Comparison of ENCODE assay signal across 19 cellular contexts in the genomic region with DNA sequence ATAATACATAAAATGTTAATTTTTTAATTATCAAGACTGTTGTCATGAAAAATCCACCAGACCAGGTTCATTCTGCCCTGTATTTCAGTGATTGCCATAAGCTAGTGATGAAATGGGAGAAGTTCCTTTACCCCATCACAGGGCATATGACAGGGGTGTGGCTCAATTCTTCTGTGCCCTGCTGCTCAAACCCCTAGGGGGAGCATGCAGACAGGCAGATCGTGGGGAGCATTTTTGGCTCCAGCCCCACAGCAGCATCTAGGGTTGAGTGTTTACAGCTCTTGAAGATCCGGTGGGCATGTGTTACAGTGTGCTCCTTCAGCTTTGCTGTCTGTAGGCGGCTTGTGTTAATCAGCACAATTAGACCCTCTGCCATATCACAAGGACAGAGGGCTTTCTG.
DNase-seq lines count a peak whose midpoint lies in the region; ATAC-seq and TF ChIP-seq lines count a peak whose summit lies in the region.
"Had no signal": no experiment of that assay in that cellular context is flagged by ENCODE, and none has a peak within 500 bp of the region (broad histone marks: within the 10 kb centered on the region; RNA-seq: fewer than 3 reads in every experiment).

No MANE protein-coding gene starts in this region.

- peak overlapping the region; percentile 29 for H3K4me2 ChIP-seq in OCI-LY3 (ENCODE audit: low read length)

- no peak overlapping the region for H3K9ac ChIP-seq in OCI-LY3 (ENCODE audit: low read length)

- TF ChIP-seq CTCF in OCI-LY3 (IDR thresholded peaks at IDR 0.05; ENCODE audit: low read depth, low read length) (peak; percentile 64), fibroblast of villous mesenchyme (IDR thresholded peaks at IDR 0.05; ENCODE audit: insufficient read depth, low read depth, low read length) (peak; percentile 7)

- intact Hi-C loops in Right ventricle myocardium superior (cut with DNase I) = no loop called here

- no peaks in the 10 kb centered on the region for H3K9me3 ChIP-seq in OCI-LY3 (ENCODE audit: insufficient read depth, low read length)
- H3K9me3 ChIP-seq: mucosa of descending colon had no signal

- H3K4me1 ChIP-seq in OCI-LY3 (ENCODE audit: low read length) = peaks cover 4% of the 10 kb centered on the region; the same call in 1 of the 2 replicates

- H3K79me2 ChIP-seq in OCI-LY3 (ENCODE audit: low read length) = no peaks in the 10 kb centered on the region

- peak; percentile 43 for ATAC-seq in HG03342 (IDR thresholded peaks at IDR 0.05; ENCODE audit: unreplicated experiment)
- ATAC-seq in Right ventricle myocardium superior (ENCODE audit: poor library complexity) = no peak
- ATAC-seq: activated CD8-positive, alpha-beta memory T cell treated with anti-CD3 and anti-CD28 coated beads, Interleukin-2, amount 10 ng/mL, durations not matched to agents 7 days and 5 days; left lobe of liver; mucosa of descending colon; sciatic nerve had no signal

- H3K4me3 ChIP-seq in OCI-LY3 (ENCODE audit: low read length) = 0 out of 2 replicates have a peak overlapping the region, but pooled peaks have one; percentile 8
- no peak overlapping the region for H3K4me3 ChIP-seq in fibroblast of villous mesenchyme (ENCODE audit: low read depth, low read length)
- H3K4me3 ChIP-seq: mucosa of descending colon had no signal

- H3K27me3 ChIP-seq in OCI-LY3 (ENCODE audit: low read depth, low read length) = no peaks in the 10 kb centered on the region

- no peaks in the 10 kb centered on the region for H3K36me3 ChIP-seq in OCI-LY3 (replicated peaks; ENCODE audit: low read depth, low read length)

- no peaks in the 10 kb centered on the region for H4K20me1 ChIP-seq in OCI-LY3 (ENCODE audit: insufficient read depth, low read length)

- peak overlapping the region; percentile 73; the same call in 1 of the 2 replicates for H2AFZ ChIP-seq in OCI-LY3 (ENCODE audit: low read depth, low read length)

- no peak overlapping the region for H3K27ac ChIP-seq in OCI-LY3 (ENCODE audit: low read length)
- H3K27ac ChIP-seq: HL-60 had no signal

- peak; percentile 19 for DNase-seq in NCI-H82 (lab: John Stamatoyannopoulos, UW)
- no peak for DNase-seq in NCI-H82 treated with DMSO at 0.1 percent for 48 hours (lab: John Stamatoyannopoulos, UW; ENCODE audit: unreplicated experiment)
- DNase-seq in fibroblast of villous mesenchyme (ENCODE audit: low read depth) = no peak
- no peak for DNase-seq in Right ventricle myocardium superior
- no peak for DNase-seq in NCI-H446 (lab: John Stamatoyannopoulos, UW)
- no peak for DNase-seq in activated effector memory CD4-positive, alpha-beta T cell treated with Interleukin-2 at 50 U/mL for 16 hours
- DNase-seq: activated CD4-positive, alpha-beta T cell treated with anti-CD3 and anti-CD28 coated beads for 1 hour; activated CD8-positive, alpha-beta memory T cell treated with anti-CD3 and anti-CD28 coated beads, Interleukin-2, amount 10 ng/mL, durations not matched to agents 7 days and 5 days; activated gamma-delta T cell treated with Interleukin-2 at 50 U/mL for 16 hours; CD4-positive, alpha-beta memory T cell; foreskin melanocyte; Karpas-422; mucosa of descending colon; T-helper 1 cell had no signal
